In genomic region chr19:17246681-17247425, GRCh38 we compare ENCODE assay signal across 6 cellular contexts. TPM values are rescaled to one million over a fixed set of nuclear protein-coding genes. Genes with fewer than 3 reads are reported as not detected.
DNase-seq lines count a peak whose midpoint lies in the region; TF ChIP-seq lines count a peak whose summit lies in the region.

No MANE protein-coding gene starts in this region.

- H3K4me3 ChIP-seq in AG04450 (ENCODE audit: low read depth, low read length) = peak overlapping the region; percentile 52; the same call in 1 of the 2 replicates
- peak overlapping the region; percentile 81 for H3K4me3 ChIP-seq in MM.1S (ENCODE audit: low read length)
- H3K4me3 ChIP-seq in skeletal muscle satellite cell (ENCODE audit: low read length) = peak overlapping the region; percentile 65

- H3K27ac ChIP-seq in AG04450 (ENCODE audit: low read depth, low read length) (peak overlapping the region; percentile 47), MM.1S (ENCODE audit: low read length) (peak overlapping the region; percentile 27; the same call in 1 of the 2 replicates), epithelial cell of prostate (peak overlapping the region; percentile 84)

- DNase-seq in AG04450 (ENCODE audit: low read depth, low spot score) (no peak), MM.1S (no peak), epithelial cell of prostate (ENCODE audit: low read depth, low spot score) (no peak), GM10266 (ENCODE audit: extremely low spot score) (no peak), cerebellum (ENCODE audit: low spot score) (no peak)

- peak overlapping the region; percentile 64; the same call in 1 of the 2 replicates for H3K9ac ChIP-seq in MM.1S (ENCODE audit: low read length)
- H3K9ac ChIP-seq in skeletal muscle satellite cell (ENCODE audit: low read depth, low read length) = peak overlapping the region; percentile 73

- CTCF ChIA-PET in AG04450 (lab: Charles Lee) = no interaction called here

- no peaks in the 10 kb centered on the region for H3K36me3 ChIP-seq in MM.1S (replicated peaks; ENCODE audit: insufficient read depth, low read length)
- H3K36me3 ChIP-seq in skeletal muscle satellite cell (ENCODE audit: insufficient read depth, low read length) = no peaks in the 10 kb centered on the region

- H3K79me2 ChIP-seq in MM.1S (ENCODE audit: low read length) = peaks cover 16% of the 10 kb centered on the region

- POLR2A ChIA-PET in AG04450 (lab: Yijun Ruan, JAX) = interaction anchor here (0.5 kb wide), 1 partner anchor 614 kb away, joined by 3 read pairs; no protein-coding TSS in a partner anchor

- H3K27me3 ChIP-seq in AG04450 (ENCODE audit: control insufficient read depth, insufficient read depth, low read length) (no peaks in the 10 kb centered on the region), MM.1S (replicated peaks; ENCODE audit: insufficient read depth, low read length) (0 out of 2 replicates have a peak, but pooled peaks cover 2% of the 10 kb centered on the region), skeletal muscle satellite cell (ENCODE audit: control insufficient read depth, insufficient read depth, low read length) (no peaks in the 10 kb centered on the region)

- peaks cover 13% of the 10 kb centered on the region; the same call in 1 of the 2 replicates for H3K4me1 ChIP-seq in MM.1S (ENCODE audit: low read length)
- peaks cover 42% of the 10 kb centered on the region for H3K4me1 ChIP-seq in skeletal muscle satellite cell (ENCODE audit: control insufficient read depth, insufficient read depth, low read length)

- H3K9me2 ChIP-seq in MM.1S (replicated peaks; ENCODE audit: insufficient read depth, low read length) = no peaks in the 10 kb centered on the region

- peaks cover 7% of the 10 kb centered on the region; the same call in 1 of the 2 replicates for H3F3A ChIP-seq in MM.1S (ENCODE audit: insufficient read depth, low read length)

- H4K20me1 ChIP-seq in MM.1S (ENCODE audit: insufficient read depth, low read length) = no peaks in the 10 kb centered on the region

- no peak for TF ChIP-seq CTCF in AG04450 (IDR thresholded peaks at IDR 0.05; ENCODE audit: low read depth, low read length)
- no peak for TF ChIP-seq CTCF in MM.1S (IDR thresholded peaks at IDR 0.05; ENCODE audit: low read length)
- TF ChIP-seq CTCF in GM10266 (IDR thresholded peaks at IDR 0.05; ENCODE audit: control insufficient read depth, insufficient read depth, low read depth, missing control alignments) = no peak

- H2AFZ ChIP-seq in MM.1S (ENCODE audit: low read length) = peak overlapping the region; percentile 98

- H3K9me3 ChIP-seq in AG04450 (ENCODE audit: control insufficient read depth, insufficient read depth, low read length) = no peaks in the 10 kb centered on the region; the same call in 1 of the 2 replicates
- H3K9me3 ChIP-seq in MM.1S (replicated peaks; ENCODE audit: insufficient read depth, low read length) = no peaks in the 10 kb centered on the region
- H3K9me3 ChIP-seq in skeletal muscle satellite cell (replicated peaks; ENCODE audit: low read length) = no peaks in the 10 kb centered on the region

- H3K4me2 ChIP-seq in MM.1S (ENCODE audit: low read depth, low read length) (peak overlapping the region; percentile 98), skeletal muscle satellite cell (ENCODE audit: low read length) (peak overlapping the region; percentile 78)

RNA-seq across cellular contexts. Expression of gene NR2F6, which starts 1.1 kb away (rescaled TPM):
- polyA plus RNA-seq in AG04450 (2011; rRNA removed) = 16.3 and 18.9 TPM in 2 replicates
- polyA minus RNA-seq in AG04450 (2011; rRNA and poly(A)+ RNA removed) = 8.8 and 12.6 TPM in 2 replicates
- 27.9 and 45.0 TPM in 2 replicates for total RNA-seq in skeletal muscle satellite cell (2012; rRNA removed)
- 9.4 TPM for total RNA-seq in cerebellum

RNA-seq across cellular contexts. Expression of gene USHBP1, which starts 17.7 kb away (rescaled TPM):
- polyA plus RNA-seq in AG04450 (2011; rRNA removed) = not detected in 2 replicates
- polyA minus RNA-seq in AG04450 (2011; rRNA and poly(A)+ RNA removed) = not detected in 2 replicates
- total RNA-seq in skeletal muscle satellite cell (2012; rRNA removed) = not detected in 2 replicates
- total RNA-seq in cerebellum = 1.2 TPM

RNA-seq across cellular contexts. Expression of gene BABAM1, which starts 20.4 kb away (rescaled TPM):
- polyA plus RNA-seq in AG04450 (2011; rRNA removed) = 92.0 and 98.6 TPM in 2 replicates
- 32.7 and 41.8 TPM in 2 replicates for polyA minus RNA-seq in AG04450 (2011; rRNA and poly(A)+ RNA removed)
- 77.6 and 96.1 TPM in 2 replicates for total RNA-seq in skeletal muscle satellite cell (2012; rRNA removed)
- total RNA-seq in cerebellum = 38.1 TPM

RNA-seq across cellular contexts. Expression of gene OCEL1, which starts 20.8 kb away (rescaled TPM):
- polyA plus RNA-seq in AG04450 (2011; rRNA removed) = 4.6 and 6.7 TPM in 2 replicates
- 3.4 and 5.0 TPM in 2 replicates for polyA minus RNA-seq in AG04450 (2011; rRNA and poly(A)+ RNA removed)
- total RNA-seq in skeletal muscle satellite cell (2012; rRNA removed) = 1.0 and 2.4 TPM in 2 replicates
- total RNA-seq in cerebellum = 2.4 TPM

RNA-seq across cellular contexts. Expression of gene USE1, which starts 31.7 kb away (rescaled TPM):
- 21.1 and 25.1 TPM in 2 replicates for polyA plus RNA-seq in AG04450 (2011; rRNA removed)
- 16.3 and 17.4 TPM in 2 replicates for polyA minus RNA-seq in AG04450 (2011; rRNA and poly(A)+ RNA removed)
- 19.5 and 19.7 TPM in 2 replicates for total RNA-seq in skeletal muscle satellite cell (2012; rRNA removed)
- 10.9 TPM for total RNA-seq in cerebellum

Comparison
In these comparisons a context has a peak if more than half of its experiments do, and no peak if none do; other contexts are left out.
1. H3K27ac ChIP-seq: peak in every context shown above with its lines; median percentile 84 in epithelial cell of prostate; 47 in AG04450; 27 in MM.1S.